ENCODE assay signal across 1 cellular context in the genomic region with DNA sequence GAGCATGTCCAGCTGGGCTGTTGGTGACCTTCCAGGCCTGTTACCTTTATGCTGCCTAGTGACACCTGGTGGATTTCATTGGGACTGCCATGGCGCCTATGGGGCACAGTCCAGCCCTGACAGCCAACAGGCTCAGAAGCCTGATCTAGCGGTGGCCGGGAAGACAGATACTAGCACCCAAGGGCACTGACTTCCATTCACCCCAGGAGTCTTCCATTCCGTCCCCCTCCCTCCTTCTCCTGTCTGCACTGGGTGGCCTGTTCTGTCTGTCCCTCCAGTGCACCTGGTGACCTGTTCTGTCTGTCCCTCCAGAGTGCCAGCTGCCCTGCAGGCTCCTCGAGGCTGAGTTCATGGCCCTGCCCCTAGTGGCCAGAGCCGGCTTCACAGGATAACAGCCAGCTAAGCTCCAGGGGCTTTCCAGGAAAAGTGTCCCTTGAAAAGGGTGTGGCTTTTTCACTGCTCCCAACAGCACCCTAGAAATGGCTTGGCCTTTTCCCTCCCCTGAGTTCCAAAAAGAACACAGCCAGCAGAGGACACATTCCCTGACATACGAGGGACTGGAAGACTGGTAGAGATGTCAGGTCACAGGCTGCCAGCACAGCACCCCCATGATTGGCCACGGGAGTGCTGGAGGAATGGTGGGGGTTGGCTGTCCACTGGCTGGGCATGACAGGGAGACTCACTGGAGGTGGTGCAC.
TF ChIP-seq lines count a peak whose summit lies in the region.

No MANE protein-coding gene starts in this region.

TF ChIP-seq in HepG2, 621 proteins besides CTCF, POLR2A, EP300 and RAD21 (continues in another document):
- TF ChIP-seq STAG1 (CRISPR knock-in tag; IDR thresholded peaks at IDR 0.05): peak; percentile 37; the same call in 1 of the 2 replicates
- TF ChIP-seq, protein P1, sequence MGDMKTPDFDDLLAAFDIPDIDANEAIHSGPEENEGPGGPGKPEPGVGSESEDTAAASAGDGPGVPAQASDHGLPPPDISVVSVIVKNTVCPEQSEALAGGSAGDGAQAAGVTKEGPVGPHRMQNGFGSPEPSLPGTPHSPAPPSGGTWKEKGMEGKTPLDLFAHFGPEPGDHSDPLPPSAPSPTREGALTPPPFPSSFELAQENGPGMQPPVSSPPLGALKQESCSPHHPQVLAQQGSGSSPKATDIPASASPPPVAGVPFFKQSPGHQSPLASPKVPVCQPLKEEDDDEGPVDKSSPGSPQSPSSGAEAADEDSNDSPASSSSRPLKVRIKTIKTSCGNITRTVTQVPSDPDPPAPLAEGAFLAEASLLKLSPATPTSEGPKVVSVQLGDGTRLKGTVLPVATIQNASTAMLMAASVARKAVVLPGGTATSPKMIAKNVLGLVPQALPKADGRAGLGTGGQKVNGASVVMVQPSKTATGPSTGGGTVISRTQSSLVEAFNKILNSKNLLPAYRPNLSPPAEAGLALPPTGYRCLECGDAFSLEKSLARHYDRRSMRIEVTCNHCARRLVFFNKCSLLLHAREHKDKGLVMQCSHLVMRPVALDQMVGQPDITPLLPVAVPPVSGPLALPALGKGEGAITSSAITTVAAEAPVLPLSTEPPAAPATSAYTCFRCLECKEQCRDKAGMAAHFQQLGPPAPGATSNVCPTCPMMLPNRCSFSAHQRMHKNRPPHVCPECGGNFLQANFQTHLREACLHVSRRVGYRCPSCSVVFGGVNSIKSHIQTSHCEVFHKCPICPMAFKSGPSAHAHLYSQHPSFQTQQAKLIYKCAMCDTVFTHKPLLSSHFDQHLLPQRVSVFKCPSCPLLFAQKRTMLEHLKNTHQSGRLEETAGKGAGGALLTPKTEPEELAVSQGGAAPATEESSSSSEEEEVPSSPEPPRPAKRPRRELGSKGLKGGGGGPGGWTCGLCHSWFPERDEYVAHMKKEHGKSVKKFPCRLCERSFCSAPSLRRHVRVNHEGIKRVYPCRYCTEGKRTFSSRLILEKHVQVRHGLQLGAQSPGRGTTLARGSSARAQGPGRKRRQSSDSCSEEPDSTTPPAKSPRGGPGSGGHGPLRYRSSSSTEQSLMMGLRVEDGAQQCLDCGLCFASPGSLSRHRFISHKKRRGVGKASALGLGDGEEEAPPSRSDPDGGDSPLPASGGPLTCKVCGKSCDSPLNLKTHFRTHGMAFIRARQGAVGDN (CRISPR knock-in tag; IDR thresholded peaks at IDR 0.05): peak; percentile 57
- TF ChIP-seq ZMYM4 (CRISPR knock-in tag; IDR thresholded peaks at IDR 0.05): peak; percentile 35; the same call in 1 of the 2 replicates
- peak; percentile 32; the same call in 1 of the 2 replicates for TF ChIP-seq SRY (CRISPR knock-in tag; IDR thresholded peaks at IDR 0.05)
- TF ChIP-seq, protein P2, sequence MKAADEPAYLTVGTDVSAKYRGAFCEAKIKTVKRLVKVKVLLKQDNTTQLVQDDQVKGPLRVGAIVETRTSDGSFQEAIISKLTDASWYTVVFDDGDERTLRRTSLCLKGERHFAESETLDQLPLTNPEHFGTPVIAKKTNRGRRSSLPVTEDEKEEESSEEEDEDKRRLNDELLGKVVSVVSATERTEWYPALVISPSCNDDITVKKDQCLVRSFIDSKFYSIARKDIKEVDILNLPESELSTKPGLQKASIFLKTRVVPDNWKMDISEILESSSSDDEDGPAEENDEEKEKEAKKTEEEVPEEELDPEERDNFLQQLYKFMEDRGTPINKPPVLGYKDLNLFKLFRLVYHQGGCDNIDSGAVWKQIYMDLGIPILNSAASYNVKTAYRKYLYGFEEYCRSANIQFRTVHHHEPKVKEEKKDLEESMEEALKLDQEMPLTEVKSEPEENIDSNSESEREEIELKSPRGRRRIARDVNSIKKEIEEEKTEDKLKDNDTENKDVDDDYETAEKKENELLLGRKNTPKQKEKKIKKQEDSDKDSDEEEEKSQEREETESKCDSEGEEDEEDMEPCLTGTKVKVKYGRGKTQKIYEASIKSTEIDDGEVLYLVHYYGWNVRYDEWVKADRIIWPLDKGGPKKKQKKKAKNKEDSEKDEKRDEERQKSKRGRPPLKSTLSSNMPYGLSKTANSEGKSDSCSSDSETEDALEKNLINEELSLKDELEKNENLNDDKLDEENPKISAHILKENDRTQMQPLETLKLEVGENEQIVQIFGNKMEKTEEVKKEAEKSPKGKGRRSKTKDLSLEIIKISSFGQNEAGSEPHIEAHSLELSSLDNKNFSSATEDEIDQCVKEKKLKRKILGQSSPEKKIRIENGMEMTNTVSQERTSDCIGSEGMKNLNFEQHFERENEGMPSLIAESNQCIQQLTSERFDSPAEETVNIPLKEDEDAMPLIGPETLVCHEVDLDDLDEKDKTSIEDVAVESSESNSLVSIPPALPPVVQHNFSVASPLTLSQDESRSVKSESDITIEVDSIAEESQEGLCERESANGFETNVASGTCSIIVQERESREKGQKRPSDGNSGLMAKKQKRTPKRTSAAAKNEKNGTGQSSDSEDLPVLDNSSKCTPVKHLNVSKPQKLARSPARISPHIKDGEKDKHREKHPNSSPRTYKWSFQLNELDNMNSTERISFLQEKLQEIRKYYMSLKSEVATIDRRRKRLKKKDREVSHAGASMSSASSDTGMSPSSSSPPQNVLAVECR (CRISPR knock-in tag; IDR thresholded peaks at IDR 0.05; ENCODE audit: borderline replicate concordance): peak; percentile 32; the same call in 1 of the 2 replicates
- TF ChIP-seq, protein P3, sequence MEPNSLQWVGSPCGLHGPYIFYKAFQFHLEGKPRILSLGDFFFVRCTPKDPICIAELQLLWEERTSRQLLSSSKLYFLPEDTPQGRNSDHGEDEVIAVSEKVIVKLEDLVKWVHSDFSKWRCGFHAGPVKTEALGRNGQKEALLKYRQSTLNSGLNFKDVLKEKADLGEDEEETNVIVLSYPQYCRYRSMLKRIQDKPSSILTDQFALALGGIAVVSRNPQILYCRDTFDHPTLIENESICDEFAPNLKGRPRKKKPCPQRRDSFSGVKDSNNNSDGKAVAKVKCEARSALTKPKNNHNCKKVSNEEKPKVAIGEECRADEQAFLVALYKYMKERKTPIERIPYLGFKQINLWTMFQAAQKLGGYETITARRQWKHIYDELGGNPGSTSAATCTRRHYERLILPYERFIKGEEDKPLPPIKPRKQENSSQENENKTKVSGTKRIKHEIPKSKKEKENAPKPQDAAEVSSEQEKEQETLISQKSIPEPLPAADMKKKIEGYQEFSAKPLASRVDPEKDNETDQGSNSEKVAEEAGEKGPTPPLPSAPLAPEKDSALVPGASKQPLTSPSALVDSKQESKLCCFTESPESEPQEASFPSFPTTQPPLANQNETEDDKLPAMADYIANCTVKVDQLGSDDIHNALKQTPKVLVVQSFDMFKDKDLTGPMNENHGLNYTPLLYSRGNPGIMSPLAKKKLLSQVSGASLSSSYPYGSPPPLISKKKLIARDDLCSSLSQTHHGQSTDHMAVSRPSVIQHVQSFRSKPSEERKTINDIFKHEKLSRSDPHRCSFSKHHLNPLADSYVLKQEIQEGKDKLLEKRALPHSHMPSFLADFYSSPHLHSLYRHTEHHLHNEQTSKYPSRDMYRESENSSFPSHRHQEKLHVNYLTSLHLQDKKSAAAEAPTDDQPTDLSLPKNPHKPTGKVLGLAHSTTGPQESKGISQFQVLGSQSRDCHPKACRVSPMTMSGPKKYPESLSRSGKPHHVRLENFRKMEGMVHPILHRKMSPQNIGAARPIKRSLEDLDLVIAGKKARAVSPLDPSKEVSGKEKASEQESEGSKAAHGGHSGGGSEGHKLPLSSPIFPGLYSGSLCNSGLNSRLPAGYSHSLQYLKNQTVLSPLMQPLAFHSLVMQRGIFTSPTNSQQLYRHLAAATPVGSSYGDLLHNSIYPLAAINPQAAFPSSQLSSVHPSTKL (CRISPR knock-in tag; IDR thresholded peaks at IDR 0.05): 0 out of 2 replicates have a peak, but pooled peaks have one; percentile 20
- TF ChIP-seq SMC3 (IDR thresholded peaks at IDR 0.05; ENCODE audit: low read length): 0 out of 2 replicates have a peak, but pooled peaks have one; percentile 8
- TF ChIP-seq, protein P4, sequence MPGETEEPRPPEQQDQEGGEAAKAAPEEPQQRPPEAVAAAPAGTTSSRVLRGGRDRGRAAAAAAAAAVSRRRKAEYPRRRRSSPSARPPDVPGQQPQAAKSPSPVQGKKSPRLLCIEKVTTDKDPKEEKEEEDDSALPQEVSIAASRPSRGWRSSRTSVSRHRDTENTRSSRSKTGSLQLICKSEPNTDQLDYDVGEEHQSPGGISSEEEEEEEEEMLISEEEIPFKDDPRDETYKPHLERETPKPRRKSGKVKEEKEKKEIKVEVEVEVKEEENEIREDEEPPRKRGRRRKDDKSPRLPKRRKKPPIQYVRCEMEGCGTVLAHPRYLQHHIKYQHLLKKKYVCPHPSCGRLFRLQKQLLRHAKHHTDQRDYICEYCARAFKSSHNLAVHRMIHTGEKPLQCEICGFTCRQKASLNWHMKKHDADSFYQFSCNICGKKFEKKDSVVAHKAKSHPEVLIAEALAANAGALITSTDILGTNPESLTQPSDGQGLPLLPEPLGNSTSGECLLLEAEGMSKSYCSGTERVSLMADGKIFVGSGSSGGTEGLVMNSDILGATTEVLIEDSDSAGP (CRISPR knock-in tag; IDR thresholded peaks at IDR 0.05; ENCODE audit: borderline replicate concordance): peak; percentile 34; the same call in 1 of the 2 replicates
- TF ChIP-seq, protein P5, sequence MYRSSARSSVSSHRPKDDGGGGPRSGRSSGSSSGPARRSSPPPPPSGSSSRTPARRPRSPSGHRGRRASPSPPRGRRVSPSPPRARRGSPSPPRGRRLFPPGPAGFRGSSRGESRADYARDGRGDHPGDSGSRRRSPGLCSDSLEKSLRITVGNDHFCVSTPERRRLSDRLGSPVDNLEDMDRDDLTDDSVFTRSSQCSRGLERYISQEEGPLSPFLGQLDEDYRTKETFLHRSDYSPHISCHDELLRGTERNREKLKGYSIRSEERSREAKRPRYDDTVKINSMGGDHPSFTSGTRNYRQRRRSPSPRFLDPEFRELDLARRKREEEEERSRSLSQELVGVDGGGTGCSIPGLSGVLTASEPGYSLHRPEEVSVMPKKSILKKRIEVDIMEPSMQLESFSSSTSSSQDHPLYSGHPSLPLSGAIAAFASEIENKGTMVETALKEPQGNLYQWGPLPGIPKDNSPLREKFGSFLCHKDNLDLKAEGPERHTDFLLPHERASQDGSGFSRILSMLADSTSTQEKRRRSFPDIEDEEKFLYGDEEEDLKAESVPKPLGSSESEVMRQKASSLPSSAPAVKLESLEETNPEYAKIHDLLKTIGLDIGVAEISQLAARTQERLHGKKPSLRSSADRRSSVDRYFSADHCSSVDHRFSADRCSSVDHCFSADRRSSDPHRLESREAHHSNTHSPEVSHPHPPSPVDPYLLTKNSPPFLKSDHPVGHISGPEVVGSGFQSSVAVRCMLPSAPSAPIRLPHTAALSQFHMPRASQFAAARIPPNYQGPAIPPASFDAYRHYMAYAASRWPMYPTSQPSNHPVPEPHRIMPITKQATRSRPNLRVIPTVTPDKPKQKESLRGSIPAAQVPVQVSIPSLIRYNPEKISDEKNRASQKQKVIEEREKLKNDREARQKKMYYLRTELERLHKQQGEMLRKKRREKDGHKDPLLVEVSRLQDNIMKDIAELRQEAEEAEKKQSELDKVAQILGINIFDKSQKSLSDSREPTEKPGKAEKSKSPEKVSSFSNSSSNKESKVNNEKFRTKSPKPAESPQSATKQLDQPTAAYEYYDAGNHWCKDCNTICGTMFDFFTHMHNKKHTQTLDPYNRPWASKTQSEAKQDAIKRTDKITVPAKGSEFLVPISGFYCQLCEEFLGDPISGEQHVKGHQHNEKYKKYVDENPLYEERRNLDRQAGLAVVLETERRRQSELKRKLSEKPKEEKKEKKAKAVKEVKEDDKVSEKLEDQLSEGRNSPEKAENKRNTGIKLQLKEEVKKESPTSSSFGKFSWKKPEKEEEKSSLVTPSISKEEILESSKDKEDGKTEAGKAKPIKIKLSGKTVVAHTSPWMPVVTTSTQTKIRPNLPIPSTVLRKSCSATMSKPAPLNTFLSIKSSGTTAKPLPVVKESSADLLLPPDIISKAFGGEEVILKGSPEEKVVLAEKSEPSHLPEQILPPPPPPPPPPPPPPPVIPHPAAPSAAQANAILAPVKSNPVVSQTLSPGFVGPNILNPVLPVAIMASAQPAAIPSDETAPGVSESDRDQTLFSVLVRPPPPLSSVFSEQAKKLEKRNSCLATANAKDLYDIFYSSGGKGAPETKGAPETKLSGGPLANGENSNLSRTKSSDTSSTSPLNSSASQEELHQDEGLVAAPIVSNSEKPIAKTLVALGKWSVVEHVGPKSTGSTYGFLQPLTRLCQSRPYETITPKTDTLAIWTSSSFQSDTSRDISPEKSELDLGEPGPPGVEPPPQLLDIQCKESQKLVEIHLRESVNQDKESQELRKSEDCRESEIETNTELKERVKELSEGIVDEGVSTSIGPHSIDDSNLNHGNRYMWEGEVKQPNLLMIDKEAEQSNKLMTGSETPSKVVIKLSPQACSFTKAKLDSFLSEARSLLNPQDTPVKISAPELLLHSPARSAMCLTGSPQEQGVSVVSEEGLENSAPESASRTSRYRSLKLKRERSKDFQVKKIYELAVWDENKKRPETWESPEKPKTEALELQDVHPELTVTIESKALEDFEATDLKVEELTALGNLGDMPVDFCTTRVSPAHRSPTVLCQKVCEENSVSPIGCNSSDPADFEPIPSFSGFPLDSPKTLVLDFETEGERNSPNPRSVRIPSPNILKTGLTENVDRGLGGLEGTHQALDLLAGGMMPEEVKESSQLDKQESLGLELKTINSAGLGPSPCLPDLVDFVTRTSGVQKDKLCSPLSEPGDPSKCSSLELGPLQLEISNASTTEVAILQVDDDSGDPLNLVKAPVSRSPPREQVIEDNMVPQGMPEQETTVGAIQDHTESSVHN (CRISPR knock-in tag; IDR thresholded peaks at IDR 0.05): 0 out of 2 replicates have a peak, but pooled peaks have one; percentile 34
- TF ChIP-seq GATAD1 (CRISPR knock-in tag; IDR thresholded peaks at IDR 0.05): peak; percentile 21; the same call in 1 of the 2 replicates
- peak; percentile 72 for TF ChIP-seq XRCC5 (optimal IDR thresholded peaks at IDR 0.05; ENCODE audit: low read length)
- TF ChIP-seq, protein P6, sequence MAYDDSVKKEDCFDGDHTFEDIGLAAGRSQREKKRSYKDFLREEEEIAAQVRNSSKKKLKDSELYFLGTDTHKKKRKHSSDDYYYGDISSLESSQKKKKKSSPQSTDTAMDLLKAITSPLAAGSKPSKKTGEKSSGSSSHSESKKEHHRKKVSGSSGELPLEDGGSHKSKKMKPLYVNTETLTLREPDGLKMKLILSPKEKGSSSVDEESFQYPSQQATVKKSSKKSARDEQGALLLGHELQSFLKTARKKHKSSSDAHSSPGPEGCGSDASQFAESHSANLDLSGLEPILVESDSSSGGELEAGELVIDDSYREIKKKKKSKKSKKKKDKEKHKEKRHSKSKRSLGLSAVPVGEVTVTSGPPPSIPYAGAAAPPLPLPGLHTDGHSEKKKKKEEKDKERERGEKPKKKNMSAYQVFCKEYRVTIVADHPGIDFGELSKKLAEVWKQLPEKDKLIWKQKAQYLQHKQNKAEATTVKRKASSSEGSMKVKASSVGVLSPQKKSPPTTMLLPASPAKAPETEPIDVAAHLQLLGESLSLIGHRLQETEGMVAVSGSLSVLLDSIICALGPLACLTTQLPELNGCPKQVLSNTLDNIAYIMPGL (CRISPR knock-in tag; IDR thresholded peaks at IDR 0.05; ENCODE audit: borderline replicate concordance in 1 of 2, low read depth in 1 of 2): peak in 1 of 2 experiments; percentile 79; a peak in 2 of 4 replicates
- 0 out of 2 replicates have a peak, but pooled peaks have one; percentile 24 for TF ChIP-seq ZNF501 (CRISPR knock-in tag; IDR thresholded peaks at IDR 0.05)
- TF ChIP-seq MYC (CRISPR knock-in tag; IDR thresholded peaks at IDR 0.05; ENCODE audit: borderline replicate concordance): peak; percentile 25; the same call in 1 of the 2 replicates
- 0 out of 2 replicates have a peak, but pooled peaks have one; percentile 20 for TF ChIP-seq NRL (CRISPR knock-in tag; IDR thresholded peaks at IDR 0.05; ENCODE audit: borderline replicate concordance)
- peak; percentile 94 for TF ChIP-seq BCL6 (CRISPR knock-in tag; IDR thresholded peaks at IDR 0.05)
- TF ChIP-seq, protein P7, sequence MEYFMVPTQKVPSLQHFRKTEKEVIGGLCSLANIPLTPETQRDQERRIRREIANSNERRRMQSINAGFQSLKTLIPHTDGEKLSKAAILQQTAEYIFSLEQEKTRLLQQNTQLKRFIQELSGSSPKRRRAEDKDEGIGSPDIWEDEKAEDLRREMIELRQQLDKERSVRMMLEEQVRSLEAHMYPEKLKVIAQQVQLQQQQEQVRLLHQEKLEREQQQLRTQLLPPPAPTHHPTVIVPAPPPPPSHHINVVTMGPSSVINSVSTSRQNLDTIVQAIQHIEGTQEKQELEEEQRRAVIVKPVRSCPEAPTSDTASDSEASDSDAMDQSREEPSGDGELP (IDR thresholded peaks at IDR 0.05; ENCODE audit: borderline replicate concordance, low read depth): 0 out of 2 replicates have a peak, but pooled peaks have one; percentile 32
- TF ChIP-seq SALL1 (CRISPR knock-in tag; IDR thresholded peaks at IDR 0.05): 0 out of 2 replicates have a peak, but pooled peaks have one; percentile 24
